35 cellular contexts compared by ENCODE assay signal in genomic region chr3:177881330-177881729, GRCh38.
"Had no signal": no experiment of that assay in that cellular context is flagged by ENCODE, and none has a peak within 500 bp of the region (broad histone marks: within the 10 kb centered on the region; RNA-seq: fewer than 3 reads in every experiment).

No MANE protein-coding gene starts in this region.

- DNase-seq: activated CD4-positive, alpha-beta T cell treated with anti-CD3 and anti-CD28 coated beads, Interleukin-2, amount 10 ng/mL, durations not matched to agents 24 days and 14 days; activated CD4-positive, alpha-beta T cell treated with anti-CD3 and anti-CD28 coated beads, Interleukin-2, amount 50 U/mL, for 4 hours; activated effector memory CD4-positive, alpha-beta T cell treated with anti-CD3 and anti-CD28 coated beads, Interleukin-2, amount 50 U/mL, for 16 hours; activated naive CD4-positive, alpha-beta T cell; activated naive CD4-positive, alpha-beta T cell treated with anti-CD3 and anti-CD28 coated beads, Interleukin-2, amount 50 U/mL, for 16 hours; activated naive CD8-positive, alpha-beta T cell treated with anti-CD3 and anti-CD28 coated beads for 36 hours; activated T-cell treated with anti-CD3 and anti-CD28 coated beads, Interleukin-2, amount 50 U/mL, for 1 hour; amygdala; body of pancreas; Kasumi-1; KG1; MG63; NCI-H1048; NCI-H1105 treated with DMSO at 0.1 percent for 48 hours; NCI-H1436; NCI-H187; NCI-H2029 treated with DMSO at 0.1 percent for 48 hours; NCI-H2107; NCI-H2171; NCI-H510A treated with DMSO at 0.1 percent for 48 hours; NCI-H526 treated with DMSO at 0.1 percent for 48 hours; NCI-H82; NK-92 treated with Interleukin-12 subunit alpha and Interleukin-12 subunit beta, amount 100 ng/mL, for 24 hours; PC-3; Peyer's patch; RPMI8226; SHP77 treated with DMSO at 0.1 percent for 48 hours; SW 1271; T1000 had no signal

- H3K27me3 ChIP-seq: ascending aorta, body of pancreas, breast epithelium, MG63, Peyer's patch, SJSA1 had no signal

- ATAC-seq: body of pancreas, PC-3 had no signal

- H3K9me3 Mint-ChIP-seq: activated naive CD8-positive, alpha-beta T cell treated with anti-CD3 and anti-CD28 coated beads for 36 hours; activated T-cell treated with anti-CD3 and anti-CD28 coated beads, Interleukin-2, amount 50 U/mL, for 72 hours; activated T-helper 17 cell treated with anti-CD3 and anti-CD28 coated beads, Interleukin-2, amount 50 U/mL, for 72 hours had no signal

- H3K27ac ChIP-seq: ascending aorta, body of pancreas, breast epithelium, Peyer's patch, SJSA1 had no signal

- H3K36me3 ChIP-seq: ascending aorta, breast epithelium, MG63, Peyer's patch, SJSA1 had no signal

- H3K9me3 ChIP-seq: ascending aorta, body of pancreas, breast epithelium, MG63, Peyer's patch, SJSA1 had no signal

- H3K36me3 Mint-ChIP-seq: activated naive CD8-positive, alpha-beta T cell treated with anti-CD3 and anti-CD28 coated beads for 36 hours had no signal

- H3K4me3 Mint-ChIP-seq: activated CD4-positive, alpha-beta T cell treated with anti-CD3 and anti-CD28 coated beads, Interleukin-2, amount 10 ng/mL, durations not matched to agents 24 days and 14 days; activated CD8-positive, alpha-beta T cell treated with anti-CD3 and anti-CD28 coated beads for 36 hours; activated naive CD8-positive, alpha-beta T cell treated with anti-CD3 and anti-CD28 coated beads for 36 hours; activated T-cell treated with anti-CD3 and anti-CD28 coated beads, Interleukin-2, amount 50 U/mL, for 72 hours; activated T-helper 17 cell treated with anti-CD3 and anti-CD28 coated beads, Interleukin-2, amount 50 U/mL, for 72 hours had no signal

- H3K27ac Mint-ChIP-seq: activated CD4-positive, alpha-beta T cell treated with anti-CD3 and anti-CD28 coated beads, Interleukin-2, amount 10 ng/mL, durations not matched to agents 24 days and 14 days; activated CD8-positive, alpha-beta T cell treated with anti-CD3 and anti-CD28 coated beads for 36 hours; activated naive CD8-positive, alpha-beta T cell treated with anti-CD3 and anti-CD28 coated beads for 36 hours; activated T-cell treated with anti-CD3 and anti-CD28 coated beads, Interleukin-2, amount 50 U/mL, for 72 hours had no signal

- H3K4me1 ChIP-seq: body of pancreas, breast epithelium, Peyer's patch, SJSA1 had no signal

- H3K4me3 ChIP-seq: ascending aorta, body of pancreas, breast epithelium, MG63, Peyer's patch, SJSA1 had no signal

- H3K27me3 Mint-ChIP-seq: activated CD4-positive, alpha-beta T cell treated with anti-CD3 and anti-CD28 coated beads, Interleukin-2, amount 10 ng/mL, durations not matched to agents 24 days and 14 days; activated CD8-positive, alpha-beta T cell treated with anti-CD3 and anti-CD28 coated beads for 36 hours; activated naive CD8-positive, alpha-beta T cell treated with anti-CD3 and anti-CD28 coated beads for 36 hours had no signal
